ENCODE assay signal across 8 cellular contexts in genomic region chr11:49526240-49526829, GRCh38.
DNase-seq lines count a peak whose midpoint lies in the region; ATAC-seq, FAIRE-seq and TF ChIP-seq lines count a peak whose summit lies in the region.
"Not testable (repeated sequence)": the region's sequence is repeated elsewhere in the genome, so short reads cannot be mapped to it uniquely, and the experiment has no call there.

No MANE protein-coding gene starts in this region.

- not testable (repeated sequence) for H3K27ac ChIP-seq in Peyer's patch; brain microvascular endothelial cell; left ventricle myocardium inferior (replicated peaks); pancreas

- FAIRE-seq in pancreas (lab: Jason Lieb, UNC) = not testable (repeated sequence)

- not testable (repeated sequence) for H3K9me3 ChIP-seq in Peyer's patch; left ventricle myocardium inferior (replicated peaks); pancreas

- not testable (repeated sequence) for H3K4me1 ChIP-seq in Peyer's patch, left ventricle myocardium inferior, pancreas

- H3K27me3 ChIP-seq in Peyer's patch; brain microvascular endothelial cell (replicated peaks); left ventricle myocardium inferior (ENCODE audit: low read depth); pancreas: not testable (repeated sequence)

- peak in 4 of 6 experiments; percentile 30 to 57 (median 45) for TF ChIP-seq CTCF in Peyer's patch (IDR thresholded peaks at IDR 0.05)
- TF ChIP-seq CTCF in brain microvascular endothelial cell (IDR thresholded peaks at IDR 0.05; ENCODE audit: low read depth, low read length, missing control alignments) = peak; percentile 49
- TF ChIP-seq CTCF in left ventricle myocardium inferior (IDR thresholded peaks at IDR 0.05; ENCODE audit: borderline replicate concordance) = peak; percentile 76
- TF ChIP-seq CTCF in pancreas (IDR thresholded peaks at IDR 0.05) = peak; percentile 29 to 59 (median 45)

- not testable (repeated sequence) for TF ChIP-seq POLR2A in Peyer's patch (IDR thresholded peaks at IDR 0.05)

- ATAC-seq in GM18502 (IDR thresholded peaks at IDR 0.05; ENCODE audit: poor library complexity, unreplicated experiment) = peak; percentile 93
- peak; percentile 60 to 91 (median 86) for ATAC-seq in pancreas

- intact Hi-C loops in left ventricle myocardium inferior (cut with micrococcal nuclease); pancreas (cut with DNase I): not testable (repeated sequence)

- in situ Hi-C loops in brain microvascular endothelial cell (cut with HindIII; ENCODE audit: low pct_ligation_motif_present, low sequenced_read_pairs) = not testable (repeated sequence)

- not testable (repeated sequence) for H3K4me3 ChIP-seq in Peyer's patch; brain microvascular endothelial cell (ENCODE audit: low read depth, low read length); left ventricle myocardium inferior; pancreas

- 6 to 22% methylated on average over 1 of the region's 1 CpG for WGBS in pancreas, 2 donors

- DNase-seq in AG08396 (ENCODE audit: low spot score) (peak; percentile 1), HCEC 1CT (peak; percentile 4), HK-2 (ENCODE audit: unreplicated experiment) (peak; percentile 1), brain microvascular endothelial cell (peak; percentile 36), pancreas (peak in 1 of 6 donors; percentile 18)
- DNase-seq in Peyer's patch, left ventricle myocardium inferior: not testable (repeated sequence)

- H3K36me3 ChIP-seq in Peyer's patch; brain microvascular endothelial cell (replicated peaks); left ventricle myocardium inferior; pancreas: not testable (repeated sequence)
